1 cellular context compared by ENCODE assay signal in genomic region chr10:87340307-87340860, GRCh38.
TF ChIP-seq lines count a peak whose summit lies in the region.

No MANE protein-coding gene starts in this region.

TF ChIP-seq in HEK293, 187 proteins besides CTCF, POLR2A, EP300 and RAD21 (continued from another document):
- TF ChIP-seq ZNF843 (tag by site-specific recombination; IDR thresholded peaks at IDR 0.05) (peak; percentile 52; the same call in 1 of the 2 replicates), OSR2 (tag by site-specific recombination; IDR thresholded peaks at IDR 0.05) (peak; percentile 66; the same call in 1 of the 2 replicates), ZNF362 (tag by site-specific recombination; IDR thresholded peaks at IDR 0.05) (peak; percentile 50; the same call in 1 of the 2 replicates), TSHZ1 (tag by site-specific recombination; IDR thresholded peaks at IDR 0.05; ENCODE audit: borderline replicate concordance) (0 out of 2 replicates have a peak, but pooled peaks have one; percentile 16), PRDM6 (tag by site-specific recombination; IDR thresholded peaks at IDR 0.05) (peak; percentile 95), INSM2 (tag by site-specific recombination; IDR thresholded peaks at IDR 0.05) (peak; percentile 72; the same call in 1 of the 2 replicates), ZBTB6 (tag by site-specific recombination; IDR thresholded peaks at IDR 0.05) (peak; percentile 93), ZNF2 (tag by site-specific recombination; IDR thresholded peaks at IDR 0.05) (0 out of 2 replicates have a peak, but pooled peaks have one; percentile 51), PRDM1 (tag by site-specific recombination; IDR thresholded peaks at IDR 0.05) (peak; percentile 74), ZNF24 (tag by site-specific recombination; IDR thresholded peaks at IDR 0.05) (0 out of 2 replicates have a peak, but pooled peaks have one; percentile 37), ATF2 (tag by site-specific recombination; IDR thresholded peaks at IDR 0.05; ENCODE audit: low read depth) (peak; percentile 62; the same call in 1 of the 2 replicates)
